8 cellular contexts compared by ENCODE assay signal in genomic region chr4:186723207-186724047, GRCh38. TPM values are rescaled to one million over a fixed set of nuclear protein-coding genes. Genes with fewer than 3 reads are reported as not detected.
DNase-seq lines count a peak whose midpoint lies in the region; ATAC-seq and TF ChIP-seq lines count a peak whose summit lies in the region.

A gene with protein sequence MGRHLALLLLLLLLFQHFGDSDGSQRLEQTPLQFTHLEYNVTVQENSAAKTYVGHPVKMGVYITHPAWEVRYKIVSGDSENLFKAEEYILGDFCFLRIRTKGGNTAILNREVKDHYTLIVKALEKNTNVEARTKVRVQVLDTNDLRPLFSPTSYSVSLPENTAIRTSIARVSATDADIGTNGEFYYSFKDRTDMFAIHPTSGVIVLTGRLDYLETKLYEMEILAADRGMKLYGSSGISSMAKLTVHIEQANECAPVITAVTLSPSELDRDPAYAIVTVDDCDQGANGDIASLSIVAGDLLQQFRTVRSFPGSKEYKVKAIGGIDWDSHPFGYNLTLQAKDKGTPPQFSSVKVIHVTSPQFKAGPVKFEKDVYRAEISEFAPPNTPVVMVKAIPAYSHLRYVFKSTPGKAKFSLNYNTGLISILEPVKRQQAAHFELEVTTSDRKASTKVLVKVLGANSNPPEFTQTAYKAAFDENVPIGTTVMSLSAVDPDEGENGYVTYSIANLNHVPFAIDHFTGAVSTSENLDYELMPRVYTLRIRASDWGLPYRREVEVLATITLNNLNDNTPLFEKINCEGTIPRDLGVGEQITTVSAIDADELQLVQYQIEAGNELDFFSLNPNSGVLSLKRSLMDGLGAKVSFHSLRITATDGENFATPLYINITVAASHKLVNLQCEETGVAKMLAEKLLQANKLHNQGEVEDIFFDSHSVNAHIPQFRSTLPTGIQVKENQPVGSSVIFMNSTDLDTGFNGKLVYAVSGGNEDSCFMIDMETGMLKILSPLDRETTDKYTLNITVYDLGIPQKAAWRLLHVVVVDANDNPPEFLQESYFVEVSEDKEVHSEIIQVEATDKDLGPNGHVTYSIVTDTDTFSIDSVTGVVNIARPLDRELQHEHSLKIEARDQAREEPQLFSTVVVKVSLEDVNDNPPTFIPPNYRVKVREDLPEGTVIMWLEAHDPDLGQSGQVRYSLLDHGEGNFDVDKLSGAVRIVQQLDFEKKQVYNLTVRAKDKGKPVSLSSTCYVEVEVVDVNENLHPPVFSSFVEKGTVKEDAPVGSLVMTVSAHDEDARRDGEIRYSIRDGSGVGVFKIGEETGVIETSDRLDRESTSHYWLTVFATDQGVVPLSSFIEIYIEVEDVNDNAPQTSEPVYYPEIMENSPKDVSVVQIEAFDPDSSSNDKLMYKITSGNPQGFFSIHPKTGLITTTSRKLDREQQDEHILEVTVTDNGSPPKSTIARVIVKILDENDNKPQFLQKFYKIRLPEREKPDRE (N-terminal part only) (minus strand): TSS chr4:186723856. CDS start chr4:186709827, 14,029 bp downstream.

- peaks cover 60% of the 10 kb centered on the region for H3K27me3 Mint-ChIP-seq in stimulated activated naive CD8-positive, alpha-beta T cell treated with anti-CD3 and anti-CD28 coated beads, Interleukin-15, Interleukin-2, amounts not matched to agents 100 ng/mL and 50 ng/mL, for 24 hours

- H3K36me3 ChIP-seq in colonic mucosa, result no peaks in the 10 kb centered on the region

- H3K4me1 ChIP-seq in colonic mucosa, result no peaks in the 10 kb centered on the region

- H3K9ac ChIP-seq in colonic mucosa (ENCODE audit: low read depth in 2 of 2, low read length in 2 of 2), result peak within 1 kb of the TSS; percentile 80 to 98

- no peak for TF ChIP-seq CTCF in colonic mucosa (IDR thresholded peaks at IDR 0.05)

- intact Hi-C loops in colonic mucosa (cut with DNase I), result loop anchor here (5.0 kb wide), 1 partner anchor 56 kb away; no protein-coding TSS in a partner anchor

- no peaks in the 10 kb centered on the region for H3K9me3 ChIP-seq in colonic mucosa

- peak within 1 kb of the TSS; percentile 35 for H3K4me3 Mint-ChIP-seq in stimulated activated naive CD8-positive, alpha-beta T cell treated with anti-CD3 and anti-CD28 coated beads, Interleukin-15, Interleukin-2, amounts not matched to agents 100 ng/mL and 50 ng/mL, for 24 hours

- ATAC-seq in HG02840 (IDR thresholded peaks at IDR 0.05; ENCODE audit: low FRiP score, unreplicated experiment) (no peak), GM18868 (IDR thresholded peaks at IDR 0.05; ENCODE audit: unreplicated experiment) (no peak)

- H3K27me3 ChIP-seq in colonic mucosa, result no peaks in the 10 kb centered on the region
- H3K27me3 ChIP-seq in layer of hippocampus (ENCODE audit: control insufficient read depth, insufficient read depth, low read length), result no peaks in the 10 kb centered on the region

- H3K36me3 Mint-ChIP-seq in stimulated activated naive CD8-positive, alpha-beta T cell treated with anti-CD3 and anti-CD28 coated beads, Interleukin-15, Interleukin-2, amounts not matched to agents 100 ng/mL and 50 ng/mL, for 24 hours (ENCODE audit: low read depth), result peaks cover 3% of the 10 kb centered on the region

- H3K27ac ChIP-seq in colonic mucosa (peak within 1 kb of the TSS; percentile 92), layer of hippocampus (ENCODE audit: low read depth, low read length) (peak within 1 kb of the TSS; percentile 83)

- peak within 1 kb of the TSS; percentile 76 for H3K4me3 ChIP-seq in colonic mucosa

- peaks cover 21% of the 10 kb centered on the region for H3K4me1 Mint-ChIP-seq in stimulated activated naive CD8-positive, alpha-beta T cell treated with anti-CD3 and anti-CD28 coated beads, Interleukin-15, Interleukin-2, amounts not matched to agents 100 ng/mL and 50 ng/mL, for 24 hours (ENCODE audit: low read depth)

- peak; percentile 31 for DNase-seq in activated CD4-positive, alpha-beta T cell treated with anti-CD3 and anti-CD28 coated beads for 48 hours
- no peak for DNase-seq in activated CD4-positive, alpha-beta T cell treated with anti-CD3 and anti-CD28 coated beads, Interleukin-2, amount 50 U/mL, for 1 hour
- DNase-seq in NCI-H69 (lab: John Stamatoyannopoulos, UW) (peak; percentile 85), colonic mucosa (peak; percentile 66)

- H3K27ac Mint-ChIP-seq in stimulated activated naive CD8-positive, alpha-beta T cell treated with anti-CD3 and anti-CD28 coated beads, Interleukin-15, Interleukin-2, amounts not matched to agents 100 ng/mL and 50 ng/mL, for 24 hours, result no peak within 1 kb of the TSS

- H3K9me3 Mint-ChIP-seq in stimulated activated naive CD8-positive, alpha-beta T cell treated with anti-CD3 and anti-CD28 coated beads, Interleukin-15, Interleukin-2, amounts not matched to agents 100 ng/mL and 50 ng/mL, for 24 hours, result no peaks in the 10 kb centered on the region

RNA-seq across cellular contexts. Expression of the gene that starts here (rescaled TPM):
- total RNA-seq in colonic mucosa, result 100 to 1,000 TPM; 243 to 300 TPM
